16 cellular contexts compared by ENCODE assay signal in genomic region chr20:32075534-32075933, GRCh38.
DNase-seq lines count a peak whose midpoint lies in the region; TF ChIP-seq lines count a peak whose summit lies in the region.
"Had no signal": no experiment of that assay in that cellular context is flagged by ENCODE, and none has a peak within 500 bp of the region (broad histone marks: within the 10 kb centered on the region; RNA-seq: fewer than 3 reads in every experiment).

No MANE protein-coding gene starts in this region.

- peaks cover 0 to 96% (median 92%) of the 10 kb centered on the region in 11 experiments; a peak in 18 of 22 replicates for H3K36me3 ChIP-seq in BLaER1 treated with 17β-estradiol and CSF1 and Interleukin-3, amounts not matched to agents 10 nM and 100 nM
- H3K36me3 ChIP-seq in HEK293 (ENCODE audit: control insufficient read depth in 2 of 2, insufficient read depth in 1 of 2, low read length in 2 of 2) (no peaks in the 10 kb centered on the region), neutrophil (peaks cover 97% of the 10 kb centered on the region)

- CTCF ChIA-PET in HEK293 (lab: Yijun Ruan, JAX) = interaction anchor here (0.5 to 0.7 kb wide), 4 partner anchors 8 to 493 kb away, joined by 3 to 4 read pairs (median 3); no protein-coding TSS in a partner anchor

- H3K4me2 ChIP-seq in BLaER1 treated with 17β-estradiol and CSF1 and Interleukin-3, amounts not matched to agents 10 nM and 100 nM = peak overlapping the region in 6 of 11 experiments; percentile 62 to 86 (median 76); a peak in 10 of 22 replicates
- H3K4me2 ChIP-seq: A549 had no signal

- no peak overlapping the region for H3K4me3 ChIP-seq in BLaER1 treated with 17β-estradiol and CSF1 and Interleukin-3, amounts not matched to agents 10 nM and 100 nM
- H3K4me3 ChIP-seq in HEK293 (ENCODE audit: low read depth, low read length) (no peak overlapping the region), neutrophil (ENCODE audit: low read depth in 1 of 2, low read length in 1 of 2) (no peak overlapping the region)
- H3K4me3 ChIP-seq: A549 had no signal

- peaks cover 0 to 6% (median 0%) of the 10 kb centered on the region in 11 experiments; a peak in 1 of 22 replicates for H4K20me1 ChIP-seq in BLaER1 treated with 17β-estradiol and CSF1 and Interleukin-3, amounts not matched to agents 10 nM and 100 nM

- no peaks in the 10 kb centered on the region for H3K4me1 Mint-ChIP-seq in activated T-cell treated with anti-CD3 and anti-CD28 coated beads, Interleukin-2, amount 50 U/mL, for 24 hours (ENCODE audit: low read depth)

- no peaks in the 10 kb centered on the region for H3K9me3 Mint-ChIP-seq in activated T-cell treated with anti-CD3 and anti-CD28 coated beads, Interleukin-2, amount 50 U/mL, for 24 hours
- H3K9me3 Mint-ChIP-seq: CD4-positive, alpha-beta T cell; CD8-positive, alpha-beta T cell had no signal

- H3K36me3 Mint-ChIP-seq in activated T-cell treated with anti-CD3 and anti-CD28 coated beads, Interleukin-2, amount 50 U/mL, for 24 hours (ENCODE audit: low read depth) = no peaks in the 10 kb centered on the region
- H3K36me3 Mint-ChIP-seq: CD8-positive, alpha-beta T cell had no signal

- no peaks in the 10 kb centered on the region for H3K27me3 ChIP-seq in BLaER1 treated with 17β-estradiol and CSF1 and Interleukin-3, amounts not matched to agents 10 nM and 100 nM
- H3K27me3 ChIP-seq in neutrophil = no peaks in the 10 kb centered on the region

- H3K27me3 Mint-ChIP-seq in activated T-cell treated with anti-CD3 and anti-CD28 coated beads, Interleukin-2, amount 50 U/mL, for 24 hours = peaks cover 16% of the 10 kb centered on the region
- H3K27me3 Mint-ChIP-seq: B cell had no signal

- no peaks in the 10 kb centered on the region for H3K9me3 ChIP-seq in BLaER1 treated with 17β-estradiol and CSF1 and Interleukin-3, amounts not matched to agents 10 nM and 100 nM (replicated peaks in 1 of 11)
- H3K9me3 ChIP-seq in HEK293 (ENCODE audit: control insufficient read depth, insufficient read depth, low read depth, low read length) (no peaks in the 10 kb centered on the region), neutrophil (peaks cover 4% of the 10 kb centered on the region)
- H3K9me3 ChIP-seq: A549, Caco-2 had no signal

- H3K4me3 Mint-ChIP-seq in activated T-cell treated with anti-CD3 and anti-CD28 coated beads, Interleukin-2, amount 50 U/mL, for 24 hours = no peak overlapping the region
- H3K4me3 Mint-ChIP-seq: B cell; CD4-positive, alpha-beta T cell; CD8-positive, alpha-beta T cell had no signal

- peaks cover 49 to 99% (median 82%) of the 10 kb centered on the region in 10 experiments for H3K4me1 ChIP-seq in BLaER1 treated with 17β-estradiol and CSF1 and Interleukin-3, amounts not matched to agents 10 nM and 100 nM
- no peaks in the 10 kb centered on the region for H3K4me1 ChIP-seq in HEK293 (ENCODE audit: control insufficient read depth, insufficient read depth, low read length)
- H3K4me1 ChIP-seq in neutrophil (ENCODE audit: control insufficient read depth in 1 of 2, insufficient read depth in 1 of 2, low read depth in 1 of 2, low read length in 1 of 2) = peaks cover 51 to 61% of the 10 kb centered on the region in 2 experiments
- H3K4me1 ChIP-seq: A549, Caco-2 had no signal

- TF ChIP-seq CTCF in HEK293 (tag by site-specific recombination; IDR thresholded peaks at IDR 0.05) = no peak
- no peak for TF ChIP-seq CTCF in neutrophil (IDR thresholded peaks at IDR 0.05)

- no peak for DNase-seq in activated T-cell treated with anti-CD3 and anti-CD28 coated beads, Interleukin-2, amount 50 U/mL, for 24 hours
- DNase-seq in substantia nigra (lab: John Stamatoyannopoulos, UW) = no peak
- DNase-seq: AML-193; C1 segment of cervical spinal cord; Caco-2; Calu3; CD4-positive, alpha-beta T cell; CD8-positive, alpha-beta T cell; DMS79 treated with DMSO at 0.1 percent for 48 hours; GF-D8 had no signal

- POLR2A ChIA-PET in HEK293 (lab: Yijun Ruan, JAX) = no interaction called here

- peak overlapping the region in 5 of 11 experiments; percentile 78 to 100 (median 92); a peak in 8 of 22 replicates for H3K27ac ChIP-seq in BLaER1 treated with 17β-estradiol and CSF1 and Interleukin-3, amounts not matched to agents 10 nM and 100 nM
- H3K27ac ChIP-seq in HEK293 (ENCODE audit: extremely low read depth, low read depth, low read length) (no peak overlapping the region), neutrophil (peak overlapping the region; percentile 100), substantia nigra (ENCODE audit: low read depth, low read length, poor library complexity, severe bottlenecking) (no peak overlapping the region)
- H3K27ac ChIP-seq: 22Rv1, A549 had no signal

- H3K9ac ChIP-seq in BLaER1 treated with 17β-estradiol and CSF1 and Interleukin-3, amounts not matched to agents 10 nM and 100 nM = peak overlapping the region in 4 of 11 experiments; percentile 12 to 83 (median 70); a peak in 4 of 22 replicates

- H3K27ac Mint-ChIP-seq in activated T-cell treated with anti-CD3 and anti-CD28 coated beads, Interleukin-2, amount 50 U/mL, for 24 hours = no peak overlapping the region
- H3K27ac Mint-ChIP-seq: B cell; CD4-positive, alpha-beta T cell; CD8-positive, alpha-beta T cell had no signal

TF ChIP-seq in HEK293, 187 proteins besides CTCF, POLR2A, EP300 and RAD21:
- TF ChIP-seq BCL6B (tag by site-specific recombination; IDR thresholded peaks at IDR 0.05) = no peak
- TF ChIP-seq ZNF426 (tag by site-specific recombination; IDR thresholded peaks at IDR 0.05) = no peak
- TF ChIP-seq ZNF645 (tag by site-specific recombination; IDR thresholded peaks at IDR 0.05) = no peak
- no peak for TF ChIP-seq KLF8 (tag by site-specific recombination; IDR thresholded peaks at IDR 0.05)
- TF ChIP-seq SCRT2 (tag by site-specific recombination; IDR thresholded peaks at IDR 0.05) = peak; percentile 92
- no peak for TF ChIP-seq ZNF433 (tag by site-specific recombination; IDR thresholded peaks at IDR 0.05; ENCODE audit: low read depth)
- TF ChIP-seq ZNF211 (tag by site-specific recombination; IDR thresholded peaks at IDR 0.05; ENCODE audit: low read depth) = no peak
- no peak for TF ChIP-seq ZNF423 (tag by site-specific recombination; IDR thresholded peaks at IDR 0.05)
- TF ChIP-seq ZBTB48 (tag by site-specific recombination; IDR thresholded peaks at IDR 0.05) = no peak
- TF ChIP-seq SCRT1 (tag by site-specific recombination; IDR thresholded peaks at IDR 0.05; ENCODE audit: borderline replicate concordance) = peak; percentile 76
- no peak for TF ChIP-seq ZNF18 (tag by site-specific recombination; IDR thresholded peaks at IDR 0.05)
- no peak for TF ChIP-seq ZNF707 (tag by site-specific recombination; IDR thresholded peaks at IDR 0.05)
- no peak for TF ChIP-seq ZNF830 (tag by site-specific recombination; IDR thresholded peaks at IDR 0.05; ENCODE audit: low read depth)
- TF ChIP-seq ZSCAN18 (tag by site-specific recombination; IDR thresholded peaks at IDR 0.05) = no peak
- TF ChIP-seq ZNF366 (tag by site-specific recombination; conservative IDR thresholded peaks at IDR 0.05) = peak; percentile 72
